In genomic region chr1:205706601-205707502, GRCh38 we compare ENCODE assay signal across 1 cellular context.
TF ChIP-seq lines count a peak whose summit lies in the region.

No MANE protein-coding gene starts in this region.

TF ChIP-seq in K562, 482 proteins besides CTCF, POLR2A, EP300 and RAD21 (continued from another document and continues in another):
- TF ChIP-seq JUND (IDR thresholded peaks at IDR 0.05; ENCODE audit: borderline replicate concordance, low read depth, low read length) (no peak), JUND (tag; IDR thresholded peaks at IDR 0.05; ENCODE audit: borderline replicate concordance, low read depth, low read length) (peak; percentile 54; the same call in 2 of the 3 replicates), ZBTB17 (CRISPR knock-in tag; IDR thresholded peaks at IDR 0.05) (peak; percentile 52; the same call in 1 of the 2 replicates), RERE (CRISPR knock-in tag; IDR thresholded peaks at IDR 0.05; ENCODE audit: borderline replicate concordance) (no peak), C11orf30 (IDR thresholded peaks at IDR 0.05; ENCODE audit: low read depth) (peak; percentile 54), MEIS2 (IDR thresholded peaks at IDR 0.05; ENCODE audit: partially characterized antibody) (peak; percentile 77), TCF3 (CRISPR knock-in tag; IDR thresholded peaks at IDR 0.05) (peak; percentile 61; the same call in 1 of the 2 replicates), FOXM1 (IDR thresholded peaks at IDR 0.05; ENCODE audit: low read depth) (peak; percentile 69; the same call in 1 of the 2 replicates), FOXM1 (CRISPR knock-in tag; IDR thresholded peaks at IDR 0.05; ENCODE audit: low read depth) (no peak), ZNF75A (CRISPR knock-in tag; IDR thresholded peaks at IDR 0.05) (peak; percentile 58), MAFK (IDR thresholded peaks at IDR 0.05; ENCODE audit: low read length) (no peak), ARNT (IDR thresholded peaks at IDR 0.05) (no peak), FOXA3 (CRISPR knock-in tag; conservative IDR thresholded peaks at IDR 0.05 in 1 of 2, IDR thresholded peaks at IDR 0.05 in 1 of 2) (0 out of 4 replicates have a peak, but pooled peaks of 1 of the 2 experiments have one; percentile 15), TAL1 (IDR thresholded peaks at IDR 0.05) (peak; percentile 71), ZNF512 (tag; IDR thresholded peaks at IDR 0.05) (0 out of 2 replicates have a peak, but pooled peaks have one; percentile 6), NFIC (IDR thresholded peaks at IDR 0.05) (peak; percentile 28; the same call in 1 of the 2 replicates), POLR3G (IDR thresholded peaks at IDR 0.05; ENCODE audit: extremely low read depth, insufficient read length, insufficient replicate concordance) (no peak), ADNP (tag; IDR thresholded peaks at IDR 0.05) (peak; percentile 35; the same call in 1 of the 2 replicates), ZNF449 (CRISPR knock-in tag; IDR thresholded peaks at IDR 0.05) (peak; percentile 25; the same call in 1 of the 2 replicates), HDAC8 (tag; IDR thresholded peaks at IDR 0.05) (no peak), LCOR (CRISPR knock-in tag; IDR thresholded peaks at IDR 0.05) (0 out of 2 replicates have a peak, but pooled peaks have one; percentile 56), NFATC3 (IDR thresholded peaks at IDR 0.05) (no peak), ASH1L (IDR thresholded peaks at IDR 0.05; ENCODE audit: borderline replicate concordance, low read depth, partially characterized antibody) (no peak), NCOR1 (IDR thresholded peaks at IDR 0.05) (peak; percentile 65), ZNF212 (CRISPR knock-in tag; IDR thresholded peaks at IDR 0.05) (no peak), MIER1 (IDR thresholded peaks at IDR 0.05; ENCODE audit: low read depth) (no peak), ZNF644 (tag; IDR thresholded peaks at IDR 0.05; ENCODE audit: low read depth) (0 out of 2 replicates have a peak, but pooled peaks have one; percentile 27), TEAD4 (IDR thresholded peaks at IDR 0.05; ENCODE audit: low read length) (peak; percentile 84; the same call in 1 of the 2 replicates), TEAD4 (CRISPR knock-in tag; IDR thresholded peaks at IDR 0.05; ENCODE audit: borderline replicate concordance) (no peak), ATF7 (IDR thresholded peaks at IDR 0.05) (peak; percentile 58), ZNF668 (CRISPR knock-in tag; IDR thresholded peaks at IDR 0.05) (0 out of 2 replicates have a peak, but pooled peaks have one; percentile 32), CREM (IDR thresholded peaks at IDR 0.05; ENCODE audit: low read depth) (peak; percentile 23; the same call in 1 of the 2 replicates), NBN (IDR thresholded peaks at IDR 0.05; ENCODE audit: low read depth) (peak; percentile 41; the same call in 1 of the 2 replicates), SMARCC2 (IDR thresholded peaks at IDR 0.05; ENCODE audit: low read depth) (peak; percentile 58; the same call in 1 of the 2 replicates), AFF1 (IDR thresholded peaks at IDR 0.05; ENCODE audit: low read depth in 1 of 2, partially characterized antibody in 2 of 2) (peak in 1 of 2 experiments; percentile 42), CHD2 (IDR thresholded peaks at IDR 0.05; ENCODE audit: low read depth, low read length) (no peak), MAFG (tag; conservative IDR thresholded peaks at IDR 0.05) (peak; percentile 53), E2F8 (IDR thresholded peaks at IDR 0.05; ENCODE audit: low read depth, partially characterized antibody) (peak; percentile 26), ATF4 (CRISPR knock-in tag; IDR thresholded peaks at IDR 0.05) (peak; percentile 42; the same call in 1 of the 2 replicates), MXD1 (CRISPR knock-in tag; IDR thresholded peaks at IDR 0.05; ENCODE audit: borderline replicate concordance, poor library complexity, severe bottlenecking) (no peak), ZNF217 (CRISPR knock-in tag; IDR thresholded peaks at IDR 0.05) (no peak), GATA2 (CRISPR knock-in tag; IDR thresholded peaks at IDR 0.05) (no peak), ZKSCAN1 (IDR thresholded peaks at IDR 0.05; ENCODE audit: low read depth, low read length) (no peak), PRMT5 (CRISPR knock-in tag; IDR thresholded peaks at IDR 0.05) (no peak), CXXC5 (CRISPR knock-in tag; IDR thresholded peaks at IDR 0.05) (peak; percentile 38; the same call in 1 of the 2 replicates), NFE2 (IDR thresholded peaks at IDR 0.05; ENCODE audit: low read depth) (peak; percentile 45; the same call in 1 of the 2 replicates), EGR1 (conservative IDR thresholded peaks at IDR 0.05) (peak; percentile 17; the same call in 1 of the 2 replicates), HMBOX1 (IDR thresholded peaks at IDR 0.05) (peak; percentile 98), CBFA2T3 (IDR thresholded peaks at IDR 0.05) (peak; percentile 85), CHD1 (IDR thresholded peaks at IDR 0.05; ENCODE audit: low read length) (no peak)
